8 cellular contexts compared by ENCODE assay signal in genomic region chr1:26692793-26693490, GRCh38. TPM values are rescaled to one million over a fixed set of nuclear protein-coding genes. Genes with fewer than 3 reads are reported as not detected.
DNase-seq lines count a peak whose midpoint lies in the region; ATAC-seq and TF ChIP-seq lines count a peak whose summit lies in the region.

No MANE protein-coding gene starts in this region.

- H3K9me3 ChIP-seq in Panc1 (ENCODE audit: control insufficient read depth, insufficient read depth, low read depth, low read length) (no peaks in the 10 kb centered on the region), mucosa of rectum (ENCODE audit: control insufficient read depth in 2 of 2, low read length in 2 of 2) (no peaks in the 10 kb centered on the region)

- intact Hi-C loops in Panc1 (cut with micrococcal nuclease; ENCODE audit: unreplicated experiment): no loop called here

- H3K4me1 ChIP-seq in Panc1 (ENCODE audit: control insufficient read depth, insufficient read depth, low read length) (peaks cover 36% of the 10 kb centered on the region), mucosa of rectum (ENCODE audit: control insufficient read depth in 2 of 2, insufficient read depth in 2 of 2, low read length in 2 of 2) (peaks cover 29 to 30% of the 10 kb centered on the region in 2 donors)

- no TSS peak for BruUV-seq in Panc1 (replicated peaks; lab: Mats Ljungman, UMichigan)

- TF ChIP-seq CTCF in AG10803 (conservative IDR thresholded peaks at IDR 0.05; ENCODE audit: low read length): no peak
- no peak; the same call in 1 of the 2 replicates for TF ChIP-seq CTCF in Panc1 (IDR thresholded peaks at IDR 0.05)

- peak overlapping the region; percentile 70 to 93 for H3K9ac ChIP-seq in mucosa of rectum (ENCODE audit: low read depth in 1 of 2, low read length in 2 of 2)

- peak overlapping the region; percentile 100 for H3K27ac ChIP-seq in Panc1 (ENCODE audit: low read length)
- peak overlapping the region; percentile 94 to 97 for H3K27ac ChIP-seq in mucosa of rectum (ENCODE audit: low read depth in 2 of 2, low read length in 2 of 2)

- H3K4me3 ChIP-seq in AG10803 (ENCODE audit: low read length) (peak overlapping the region; percentile 75), Panc1 (ENCODE audit: low read depth in 2 of 2, low read length in 2 of 2) (peak overlapping the region; percentile 53 to 78), mucosa of rectum (ENCODE audit: low read length in 2 of 2) (peak overlapping the region; percentile 87 to 88)

- no peaks in the 10 kb centered on the region; the same call in 1 of the 2 replicates for H3K36me3 ChIP-seq in Panc1 (ENCODE audit: control insufficient read depth, insufficient read depth, low read length)
- H3K36me3 ChIP-seq in mucosa of rectum (ENCODE audit: control insufficient read depth in 2 of 2, insufficient read depth in 2 of 2, low read length in 2 of 2): no peaks in the 10 kb centered on the region

- POLR2A ChIA-PET in Panc1 (lab: Charles Lee): interaction anchor here (0.7 to 2.3 kb wide), 3 partner anchors 8 to 95 kb away, joined by 3 to 8 read pairs (median 3); partner anchors contain the start of gene PIGV

- H3K27me3 ChIP-seq in Panc1 (ENCODE audit: control insufficient read depth, insufficient read depth, low read length) (no peaks in the 10 kb centered on the region), mucosa of rectum (ENCODE audit: control insufficient read depth in 2 of 2, insufficient read depth in 2 of 2, low read length in 2 of 2) (no peaks in the 10 kb centered on the region)

- in situ Hi-C loops in Panc1 (cut with HindIII; ENCODE audit: low pct_unique_long_range_greater_than_20kb, low sequenced_read_pairs): no loop called here

- ATAC-seq in GM19324 (IDR thresholded peaks at IDR 0.05; ENCODE audit: low FRiP score, unreplicated experiment) (peak; percentile 26), Panc1 (peak; percentile 54), esophagus mucosa (peak; percentile 77)

- peak; percentile 99 for DNase-seq in AG10803 (ENCODE audit: low read depth)
- peak; percentile 87 for DNase-seq in KG1 (lab: John Stamatoyannopoulos, UW)
- DNase-seq in Panc1 (ENCODE audit: low read depth, low spot score): peak; percentile 94
- DNase-seq in activated T-cell treated with anti-CD3 and anti-CD28 coated beads, Interleukin-2, amount 50 U/mL, for 48 hours: peak; percentile 92 to 93
- DNase-seq in stimulated activated CD8-positive, alpha-beta memory T cell treated with anti-CD3 and anti-CD28 coated beads, Interleukin-4, amount 100 ng/mL, for 24 hours (ENCODE audit: low read depth): peak; percentile 80

- CTCF ChIA-PET in Panc1 (lab: Charles Lee): interaction anchor here (1.0 to 2.5 kb wide), 2 partner anchors 16 to 84 kb away, joined by 4 to 12 read pairs; no protein-coding TSS in a partner anchor

RNA-seq across cellular contexts. Expression of gene ARID1A, which starts 2.9 kb away (rescaled TPM):
- 110 TPM for total RNA-seq in Panc1 (2021; ENCODE audit: unreplicated experiment)
- polyA plus RNA-seq in Panc1 (2012; ENCODE audit: insufficient read length): 130 TPM
- total RNA-seq in esophagus mucosa: 44.3 TPM

Comparison
In these comparisons a context has a peak if more than half of its experiments do, and no peak if none do; other contexts are left out.
1. Peak in every context shown above with its lines: DNase-seq, ATAC-seq, H3K4me3 ChIP-seq and H3K27ac ChIP-seq.
2. ATAC-seq: peak in every context shown above with its lines; median percentile 77 in esophagus mucosa; 54 in Panc1; 26 in GM19324.